8 cellular contexts compared by ENCODE assay signal in genomic region chr1:11653616-11654570, GRCh38. TPM values are rescaled to one million over a fixed set of nuclear protein-coding genes. Genes with fewer than 3 reads are reported as not detected.
DNase-seq lines count a peak whose midpoint lies in the region; ATAC-seq and TF ChIP-seq lines count a peak whose summit lies in the region.

Gene FBXO2, minus strand, starts transcription at chr1:11654429. Its CDS starts 89 bp downstream, at chr1:11654340.

- H3K27me3 Mint-ChIP-seq in activated naive CD4-positive, alpha-beta T cell treated with anti-CD3 and anti-CD28 coated beads for 36 hours (ENCODE audit: low read depth): no peaks in the 10 kb centered on the region

- no TSS peak for BruUV-seq in OCI-LY7 (replicated peaks; lab: Mats Ljungman, UMichigan)

- H3K9ac ChIP-seq in duodenal mucosa (ENCODE audit: low read depth in 1 of 2, low read length in 2 of 2): peak within 1 kb of the TSS; percentile 43 to 48

- peak within 1 kb of the TSS; percentile 47; the same call in 1 of the 2 replicates for H2AFZ ChIP-seq in OCI-LY7 (ENCODE audit: low read length)

- CTCF ChIA-PET in activated naive CD4-positive, alpha-beta T cell treated with anti-CD3 and anti-CD28 coated beads for 36 hours (lab: Charles Lee): interaction anchor here (0.6 to 2.9 kb wide), 7 partner anchors 8 to 434 kb away, joined by 3 to 15 read pairs (median 5); partner anchors contain the start of gene FBXO6
- CTCF ChIA-PET in OCI-LY7 (lab: Charles Lee; ENCODE audit: unreplicated experiment): interaction anchor here (0.6 to 1.1 kb wide), 3 partner anchors 65 to 555 kb away, joined by 3 to 5 read pairs (median 4); no protein-coding TSS in a partner anchor

- no peaks in the 10 kb centered on the region for H3K9me3 ChIP-seq in OCI-LY7 (ENCODE audit: low read length)
- H3K9me3 ChIP-seq in duodenal mucosa (ENCODE audit: control insufficient read depth in 1 of 2, low read length in 2 of 2): no peaks in the 10 kb centered on the region
- H3K9me3 ChIP-seq in mesodermal cell (ENCODE audit: control insufficient read depth, low read length): no peaks in the 10 kb centered on the region
- no peaks in the 10 kb centered on the region for H3K9me3 ChIP-seq in upper lobe of right lung

- WGBS in mesodermal cell (ENCODE audit: insufficient coverage in 2 of 2), 2 experiments: 13 to 14% methylated on average over 49 to 61 of the region's 71 CpGs

- peaks cover 26% of the 10 kb centered on the region for H3K4me1 ChIP-seq in OCI-LY7 (ENCODE audit: insufficient read depth, low read length, poor library complexity, severe bottlenecking)
- peaks cover 24 to 29% of the 10 kb centered on the region in 2 donors for H3K4me1 ChIP-seq in duodenal mucosa (ENCODE audit: control insufficient read depth in 1 of 2, insufficient read depth in 2 of 2, low read length in 2 of 2)
- no peaks in the 10 kb centered on the region for H3K4me1 ChIP-seq in mesodermal cell (ENCODE audit: control insufficient read depth, insufficient read depth, low read length, poor library complexity, severe bottlenecking)
- peaks cover 28% of the 10 kb centered on the region for H3K4me1 ChIP-seq in upper lobe of right lung

- TF ChIP-seq CTCF in OCI-LY7 (conservative IDR thresholded peaks at IDR 0.05; ENCODE audit: low read length) (no peak), upper lobe of right lung (IDR thresholded peaks at IDR 0.05) (no peak)

- no peaks in the 10 kb centered on the region for H3K9me2 ChIP-seq in OCI-LY7 (ENCODE audit: insufficient read depth, low read length)

- peaks cover 7% of the 10 kb centered on the region; the same call in 1 of the 2 replicates for H3K36me3 ChIP-seq in OCI-LY7 (ENCODE audit: insufficient read depth, low read length)
- no peaks in the 10 kb centered on the region for H3K36me3 ChIP-seq in duodenal mucosa (ENCODE audit: control insufficient read depth in 1 of 2, insufficient read depth in 2 of 2, low read length in 2 of 2)
- peaks cover 6% of the 10 kb centered on the region for H3K36me3 ChIP-seq in mesodermal cell (ENCODE audit: control insufficient read depth, insufficient read depth, low read length)
- peaks cover 12% of the 10 kb centered on the region for H3K36me3 ChIP-seq in upper lobe of right lung

- peak within 1 kb of the TSS; percentile 75 for H3K4me3 Mint-ChIP-seq in activated naive CD4-positive, alpha-beta T cell treated with anti-CD3 and anti-CD28 coated beads for 36 hours

- no peak within 1 kb of the TSS for H3K27ac Mint-ChIP-seq in activated naive CD4-positive, alpha-beta T cell treated with anti-CD3 and anti-CD28 coated beads for 36 hours

- H3K9me3 Mint-ChIP-seq in activated naive CD4-positive, alpha-beta T cell treated with anti-CD3 and anti-CD28 coated beads for 36 hours: no peaks in the 10 kb centered on the region

- DNase-seq in activated naive CD4-positive, alpha-beta T cell treated with anti-CD3 and anti-CD28 coated beads for 36 hours: no peak
- no peak for DNase-seq in activated naive CD4-positive, alpha-beta T cell treated with Interleukin-2 at 50 U/mL for 16 hours
- no peak for DNase-seq in OCI-LY7 (ENCODE audit: low spot score)
- DNase-seq in upper lobe of right lung: peak; percentile 77
- no peak for DNase-seq in NCI-H1436 treated with DMSO at 0.1 percent for 48 hours (lab: John Stamatoyannopoulos, UW)

- POLR2A ChIA-PET in OCI-LY7 (lab: Charles Lee): interaction anchor here (2.2 kb wide), 1 partner anchor 28 kb away, joined by 16 read pairs; the partner anchor contains the start of gene MAD2L2

- H4K20me1 ChIP-seq in OCI-LY7 (ENCODE audit: insufficient read depth, low read length): no peaks in the 10 kb centered on the region

- H3K4me2 ChIP-seq in OCI-LY7 (ENCODE audit: low read length): peak within 1 kb of the TSS; percentile 85

- peak within 1 kb of the TSS; percentile 72 for H3K4me3 ChIP-seq in OCI-LY7 (ENCODE audit: low read depth, low read length, poor library complexity, severe bottlenecking)
- peak within 1 kb of the TSS; percentile 63 to 70 for H3K4me3 ChIP-seq in duodenal mucosa (ENCODE audit: low read depth in 1 of 2, low read length in 2 of 2)
- H3K4me3 ChIP-seq in mesodermal cell (ENCODE audit: extremely low read depth, insufficient read depth, low read length, poor library complexity, severe bottlenecking): peak within 1 kb of the TSS; percentile 48
- H3K4me3 ChIP-seq in upper lobe of right lung: peak within 1 kb of the TSS; percentile 57

- H3K27me3 ChIP-seq in duodenal mucosa (ENCODE audit: control insufficient read depth in 1 of 2, insufficient read depth in 2 of 2, low read length in 2 of 2) (peaks cover 5 to 11% of the 10 kb centered on the region in 2 donors), upper lobe of right lung (no peaks in the 10 kb centered on the region)

- H3K79me2 ChIP-seq in OCI-LY7 (ENCODE audit: insufficient read depth, low read depth, low read length): no peaks in the 10 kb centered on the region

- H3K27ac ChIP-seq in OCI-LY7 (ENCODE audit: low read depth, low read length, poor library complexity, severe bottlenecking) (no peak within 1 kb of the TSS), duodenal mucosa (ENCODE audit: low read depth, low read length) (no peak within 1 kb of the TSS), mesodermal cell (ENCODE audit: low read depth, low read length, severe bottlenecking) (no peak within 1 kb of the TSS), upper lobe of right lung (peak within 1 kb of the TSS; percentile 42)

- no peaks in the 10 kb centered on the region for H3K36me3 Mint-ChIP-seq in activated naive CD4-positive, alpha-beta T cell treated with anti-CD3 and anti-CD28 coated beads for 36 hours (ENCODE audit: low read depth)

- peaks cover 26% of the 10 kb centered on the region for H3K4me1 Mint-ChIP-seq in activated naive CD4-positive, alpha-beta T cell treated with anti-CD3 and anti-CD28 coated beads for 36 hours (ENCODE audit: low read depth)

- peak; percentile 42 for ATAC-seq in upper lobe of right lung
- no peak for ATAC-seq in GM21528 (IDR thresholded peaks at IDR 0.05; ENCODE audit: low FRiP score, unreplicated experiment)

- intact Hi-C loops in activated naive CD4-positive, alpha-beta T cell treated with anti-CD3 and anti-CD28 coated beads for 36 hours (cut with micrococcal nuclease): loop anchor here (1.0 to 5.0 kb wide), 5 partner anchors 10 to 253 kb away; partner anchors contain the start of genes CLCN6, FBXO6, MAD2L2 and MTHFR
- intact Hi-C loops in OCI-LY7 (cut with micrococcal nuclease; ENCODE audit: unreplicated experiment) (loop anchor here (10.0 kb wide), 1 partner anchor 311 kb away; no protein-coding TSS in a partner anchor), upper lobe of right lung (cut with DNase I) (loop anchor here (5.0 kb wide), 1 partner anchor 68 kb away; no protein-coding TSS in a partner anchor)

RNA-seq across cellular contexts. Expression of gene FBXO2, which starts in this region (rescaled TPM):
- total RNA-seq in activated naive CD4-positive, alpha-beta T cell treated with anti-CD3 and anti-CD28 coated beads for 36 hours: 1 to 10 TPM in 1 of 2 experiments, under 1 TPM in 1; 0.77 to 1.1 TPM
- total RNA-seq in OCI-LY7 (2014; rRNA removed; shearing (Covaris generic)): 1.8 and 2.7 TPM in 2 replicates
- total RNA-seq in OCI-LY7 (2022) (6.0 and 6.1 TPM in 2 replicates), upper lobe of right lung (11.2 TPM)
- polyA plus RNA-seq in mesodermal cell (2013, experiment 1 of 2): 11.5 TPM
- polyA plus RNA-seq in mesodermal cell (2013, experiment 2 of 2): 10.6 TPM
